ENCODE assay signal across 1 cellular context in genomic region chr14:73886449-73887115, GRCh38.
TF ChIP-seq lines count a peak whose summit lies in the region.

ZNF410 (plus strand) TSS chr14:73886859; CDS start chr14:73892176, 5,317 bp downstream.

TF ChIP-seq in HEK293, 187 proteins besides CTCF, POLR2A, EP300 and RAD21 (continued from another document and continues in another):
- TF ChIP-seq, protein P1, sequence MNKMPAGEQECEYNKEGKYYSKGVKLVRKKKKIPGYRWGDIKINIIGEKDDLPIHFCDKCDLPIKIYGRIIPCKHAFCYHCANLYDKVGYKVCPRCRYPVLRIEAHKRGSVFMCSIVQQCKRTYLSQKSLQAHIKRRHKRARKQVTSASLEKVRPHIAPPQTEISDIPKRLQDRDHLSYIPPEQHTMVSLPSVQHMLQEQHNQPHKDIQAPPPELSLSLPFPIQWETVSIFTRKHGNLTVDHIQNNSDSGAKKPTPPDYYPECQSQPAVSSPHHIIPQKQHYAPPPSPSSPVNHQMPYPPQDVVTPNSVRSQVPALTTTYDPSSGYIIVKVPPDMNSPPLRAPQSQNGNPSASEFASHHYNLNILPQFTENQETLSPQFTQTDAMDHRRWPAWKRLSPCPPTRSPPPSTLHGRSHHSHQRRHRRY (tag by site-specific recombination; IDR thresholded peaks at IDR 0.05) = no peak
- TF ChIP-seq ZNF423 (tag by site-specific recombination; IDR thresholded peaks at IDR 0.05) = peak; percentile 37; the same call in 1 of the 2 replicates
- no peak for TF ChIP-seq ZNF404 (tag by site-specific recombination; IDR thresholded peaks at IDR 0.05)
- TF ChIP-seq ZNF449 (tag by site-specific recombination; IDR thresholded peaks at IDR 0.05) = no peak
- TF ChIP-seq, protein P2, sequence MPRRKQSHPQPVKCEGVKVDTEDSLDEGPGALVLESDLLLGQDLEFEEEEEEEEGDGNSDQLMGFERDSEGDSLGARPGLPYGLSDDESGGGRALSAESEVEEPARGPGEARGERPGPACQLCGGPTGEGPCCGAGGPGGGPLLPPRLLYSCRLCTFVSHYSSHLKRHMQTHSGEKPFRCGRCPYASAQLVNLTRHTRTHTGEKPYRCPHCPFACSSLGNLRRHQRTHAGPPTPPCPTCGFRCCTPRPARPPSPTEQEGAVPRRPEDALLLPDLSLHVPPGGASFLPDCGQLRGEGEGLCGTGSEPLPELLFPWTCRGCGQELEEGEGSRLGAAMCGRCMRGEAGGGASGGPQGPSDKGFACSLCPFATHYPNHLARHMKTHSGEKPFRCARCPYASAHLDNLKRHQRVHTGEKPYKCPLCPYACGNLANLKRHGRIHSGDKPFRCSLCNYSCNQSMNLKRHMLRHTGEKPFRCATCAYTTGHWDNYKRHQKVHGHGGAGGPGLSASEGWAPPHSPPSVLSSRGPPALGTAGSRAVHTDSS (tag by site-specific recombination; IDR thresholded peaks at IDR 0.05) = no peak
- TF ChIP-seq ZNF280D (tag by site-specific recombination; IDR thresholded peaks at IDR 0.05) = no peak
- TF ChIP-seq KLF16 (tag by site-specific recombination; IDR thresholded peaks at IDR 0.05) = peak; percentile 75
- TF ChIP-seq ZNF529 (tag by site-specific recombination; IDR thresholded peaks at IDR 0.05; ENCODE audit: insufficient replicate concordance) = no peak
- TF ChIP-seq ZSCAN23 (tag by site-specific recombination; IDR thresholded peaks at IDR 0.05) = no peak
- no peak for TF ChIP-seq GFI1B (tag by site-specific recombination; IDR thresholded peaks at IDR 0.05)
- TF ChIP-seq ZNF776 (tag by site-specific recombination; IDR thresholded peaks at IDR 0.05; ENCODE audit: borderline replicate concordance) = no peak
- TF ChIP-seq, protein P3, sequence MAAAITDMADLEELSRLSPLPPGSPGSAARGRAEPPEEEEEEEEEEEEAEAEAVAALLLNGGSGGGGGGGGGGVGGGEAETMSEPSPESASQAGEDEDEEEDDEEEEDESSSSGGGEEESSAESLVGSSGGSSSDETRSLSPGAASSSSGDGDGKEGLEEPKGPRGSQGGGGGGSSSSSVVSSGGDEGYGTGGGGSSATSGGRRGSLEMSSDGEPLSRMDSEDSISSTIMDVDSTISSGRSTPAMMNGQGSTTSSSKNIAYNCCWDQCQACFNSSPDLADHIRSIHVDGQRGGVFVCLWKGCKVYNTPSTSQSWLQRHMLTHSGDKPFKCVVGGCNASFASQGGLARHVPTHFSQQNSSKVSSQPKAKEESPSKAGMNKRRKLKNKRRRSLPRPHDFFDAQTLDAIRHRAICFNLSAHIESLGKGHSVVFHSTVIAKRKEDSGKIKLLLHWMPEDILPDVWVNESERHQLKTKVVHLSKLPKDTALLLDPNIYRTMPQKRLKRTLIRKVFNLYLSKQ (tag by site-specific recombination; IDR thresholded peaks at IDR 0.05; ENCODE audit: borderline replicate concordance) = no peak
- peak; percentile 77; the same call in 1 of the 2 replicates for TF ChIP-seq ZNF660 (tag by site-specific recombination; IDR thresholded peaks at IDR 0.05)
- no peak for TF ChIP-seq ZNF37A (tag by site-specific recombination; IDR thresholded peaks at IDR 0.05)
- TF ChIP-seq ZNF48 (tag by site-specific recombination; IDR thresholded peaks at IDR 0.05) = no peak
- TF ChIP-seq REPIN1 (tag by site-specific recombination; IDR thresholded peaks at IDR 0.05; ENCODE audit: low read depth) = no peak
- TF ChIP-seq OVOL3 (tag by site-specific recombination; IDR thresholded peaks at IDR 0.05) = no peak; the same call in 1 of the 2 replicates
- peak; percentile 66 for TF ChIP-seq ZFP69B (tag by site-specific recombination; IDR thresholded peaks at IDR 0.05)
- peak; percentile 93 for TF ChIP-seq ZNF341 (tag by site-specific recombination; IDR thresholded peaks at IDR 0.05; ENCODE audit: low read depth)
- no peak for TF ChIP-seq ZNF132 (tag by site-specific recombination; IDR thresholded peaks at IDR 0.05; ENCODE audit: borderline replicate concordance)
- TF ChIP-seq KLF17 (tag by site-specific recombination; IDR thresholded peaks at IDR 0.05) = no peak
- no peak for TF ChIP-seq ZNF747 (tag by site-specific recombination; IDR thresholded peaks at IDR 0.05)
- peak; percentile 88 for TF ChIP-seq ZNF335 (tag by site-specific recombination; conservative IDR thresholded peaks at IDR 0.05)
- TF ChIP-seq ZNF658 (tag by site-specific recombination; IDR thresholded peaks at IDR 0.05) = no peak
- no peak for TF ChIP-seq ZNF214 (tag by site-specific recombination; IDR thresholded peaks at IDR 0.05; ENCODE audit: borderline replicate concordance)
- no peak for TF ChIP-seq HOXA7 (CRISPR knock-in tag; IDR thresholded peaks at IDR 0.05; ENCODE audit: borderline replicate concordance)
- TF ChIP-seq ZNF174 (tag by site-specific recombination; IDR thresholded peaks at IDR 0.05) = no peak
- TF ChIP-seq ZNF837 (tag by site-specific recombination; IDR thresholded peaks at IDR 0.05) = no peak
- no peak for TF ChIP-seq ZNF324 (tag by site-specific recombination; IDR thresholded peaks at IDR 0.05)
- TF ChIP-seq GLIS2 (tag by site-specific recombination; IDR thresholded peaks at IDR 0.05) = peak; percentile 97
- TF ChIP-seq, protein P4, sequence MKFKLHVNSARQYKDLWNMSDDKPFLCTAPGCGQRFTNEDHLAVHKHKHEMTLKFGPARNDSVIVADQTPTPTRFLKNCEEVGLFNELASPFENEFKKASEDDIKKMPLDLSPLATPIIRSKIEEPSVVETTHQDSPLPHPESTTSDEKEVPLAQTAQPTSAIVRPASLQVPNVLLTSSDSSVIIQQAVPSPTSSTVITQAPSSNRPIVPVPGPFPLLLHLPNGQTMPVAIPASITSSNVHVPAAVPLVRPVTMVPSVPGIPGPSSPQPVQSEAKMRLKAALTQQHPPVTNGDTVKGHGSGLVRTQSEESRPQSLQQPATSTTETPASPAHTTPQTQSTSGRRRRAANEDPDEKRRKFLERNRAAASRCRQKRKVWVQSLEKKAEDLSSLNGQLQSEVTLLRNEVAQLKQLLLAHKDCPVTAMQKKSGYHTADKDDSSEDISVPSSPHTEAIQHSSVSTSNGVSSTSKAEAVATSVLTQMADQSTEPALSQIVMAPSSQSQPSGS (tag by site-specific recombination; IDR thresholded peaks at IDR 0.05; ENCODE audit: low read depth) = peak; percentile 96
- TF ChIP-seq ZBTB49 (tag by site-specific recombination; IDR thresholded peaks at IDR 0.05; ENCODE audit: low read depth) = no peak
- TF ChIP-seq, protein P5, sequence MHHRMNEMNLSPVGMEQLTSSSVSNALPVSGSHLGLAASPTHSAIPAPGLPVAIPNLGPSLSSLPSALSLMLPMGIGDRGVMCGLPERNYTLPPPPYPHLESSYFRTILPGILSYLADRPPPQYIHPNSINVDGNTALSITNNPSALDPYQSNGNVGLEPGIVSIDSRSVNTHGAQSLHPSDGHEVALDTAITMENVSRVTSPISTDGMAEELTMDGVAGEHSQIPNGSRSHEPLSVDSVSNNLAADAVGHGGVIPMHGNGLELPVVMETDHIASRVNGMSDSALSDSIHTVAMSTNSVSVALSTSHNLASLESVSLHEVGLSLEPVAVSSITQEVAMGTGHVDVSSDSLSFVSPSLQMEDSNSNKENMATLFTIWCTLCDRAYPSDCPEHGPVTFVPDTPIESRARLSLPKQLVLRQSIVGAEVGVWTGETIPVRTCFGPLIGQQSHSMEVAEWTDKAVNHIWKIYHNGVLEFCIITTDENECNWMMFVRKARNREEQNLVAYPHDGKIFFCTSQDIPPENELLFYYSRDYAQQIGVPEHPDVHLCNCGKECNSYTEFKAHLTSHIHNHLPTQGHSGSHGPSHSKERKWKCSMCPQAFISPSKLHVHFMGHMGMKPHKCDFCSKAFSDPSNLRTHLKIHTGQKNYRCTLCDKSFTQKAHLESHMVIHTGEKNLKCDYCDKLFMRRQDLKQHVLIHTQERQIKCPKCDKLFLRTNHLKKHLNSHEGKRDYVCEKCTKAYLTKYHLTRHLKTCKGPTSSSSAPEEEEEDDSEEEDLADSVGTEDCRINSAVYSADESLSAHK (tag by site-specific recombination; IDR thresholded peaks at IDR 0.05) = no peak
- TF ChIP-seq ZNF561 (tag by site-specific recombination; IDR thresholded peaks at IDR 0.05; ENCODE audit: borderline replicate concordance) = no peak; the same call in 1 of the 2 replicates
- TF ChIP-seq ZNF585B (tag by site-specific recombination; IDR thresholded peaks at IDR 0.05) = no peak
- TF ChIP-seq, protein P6, sequence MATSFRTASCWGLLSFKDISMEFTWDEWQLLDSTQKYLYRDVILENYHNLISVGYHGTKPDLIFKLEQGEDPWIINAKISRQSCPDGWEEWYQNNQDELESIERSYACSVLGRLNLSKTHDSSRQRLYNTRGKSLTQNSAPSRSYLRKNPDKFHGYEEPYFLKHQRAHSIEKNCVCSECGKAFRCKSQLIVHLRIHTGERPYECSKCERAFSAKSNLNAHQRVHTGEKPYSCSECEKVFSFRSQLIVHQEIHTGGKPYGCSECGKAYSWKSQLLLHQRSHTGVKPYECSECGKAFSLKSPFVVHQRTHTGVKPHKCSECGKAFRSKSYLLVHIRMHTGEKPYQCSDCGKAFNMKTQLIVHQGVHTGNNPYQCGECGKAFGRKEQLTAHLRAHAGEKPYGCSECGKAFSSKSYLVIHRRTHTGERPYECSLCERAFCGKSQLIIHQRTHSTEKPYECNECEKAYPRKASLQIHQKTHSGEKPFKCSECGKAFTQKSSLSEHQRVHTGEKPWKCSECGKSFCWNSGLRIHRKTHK (tag by site-specific recombination; IDR thresholded peaks at IDR 0.05) = no peak
- TF ChIP-seq ZFP41 (tag by site-specific recombination; IDR thresholded peaks at IDR 0.05; ENCODE audit: borderline replicate concordance) = no peak
- TF ChIP-seq ZNF426 (tag by site-specific recombination; IDR thresholded peaks at IDR 0.05) = no peak
- TF ChIP-seq ZNF223 (tag by site-specific recombination; IDR thresholded peaks at IDR 0.05) = no peak
- no peak for TF ChIP-seq ZNF677 (tag by site-specific recombination; IDR thresholded peaks at IDR 0.05)
- TF ChIP-seq SP2 (tag by site-specific recombination; IDR thresholded peaks at IDR 0.05) = peak; percentile 90
- TF ChIP-seq ZFP37 (tag by site-specific recombination; IDR thresholded peaks at IDR 0.05) = peak; percentile 46; the same call in 1 of the 2 replicates
- TF ChIP-seq ZNF670 (tag by site-specific recombination; IDR thresholded peaks at IDR 0.05; ENCODE audit: low read depth) = no peak
- TF ChIP-seq, protein P7, sequence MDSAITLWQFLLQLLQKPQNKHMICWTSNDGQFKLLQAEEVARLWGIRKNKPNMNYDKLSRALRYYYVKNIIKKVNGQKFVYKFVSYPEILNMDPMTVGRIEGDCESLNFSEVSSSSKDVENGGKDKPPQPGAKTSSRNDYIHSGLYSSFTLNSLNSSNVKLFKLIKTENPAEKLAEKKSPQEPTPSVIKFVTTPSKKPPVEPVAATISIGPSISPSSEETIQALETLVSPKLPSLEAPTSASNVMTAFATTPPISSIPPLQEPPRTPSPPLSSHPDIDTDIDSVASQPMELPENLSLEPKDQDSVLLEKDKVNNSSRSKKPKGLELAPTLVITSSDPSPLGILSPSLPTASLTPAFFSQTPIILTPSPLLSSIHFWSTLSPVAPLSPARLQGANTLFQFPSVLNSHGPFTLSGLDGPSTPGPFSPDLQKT (IDR thresholded peaks at IDR 0.05; ENCODE audit: borderline replicate concordance, low read depth, low read length) = no peak; the same call in 1 of the 2 replicates
- no peak for TF ChIP-seq ZBTB7A (tag by site-specific recombination; IDR thresholded peaks at IDR 0.05; ENCODE audit: low read depth)
